26 cellular contexts compared by ENCODE assay signal in genomic region chr5:81708889-81709288, GRCh38.
"Had no signal": no experiment of that assay in that cellular context is flagged by ENCODE, and none has a peak within 500 bp of the region (broad histone marks: within the 10 kb centered on the region; RNA-seq: fewer than 3 reads in every experiment).

No MANE protein-coding gene starts in this region.

- DNase-seq: activated CD4-positive, alpha-beta T cell treated with anti-CD3 and anti-CD28 coated beads, Interleukin-2, amount 10 ng/mL, durations not matched to agents 7 days and 5 days; activated CD4-positive, CD25-positive, alpha-beta regulatory T cell treated with anti-CD3 and anti-CD28 coated beads, Interleukin-2, amount 50 U/mL, for 72 hours; activated CD8-positive, alpha-beta memory T cell treated with anti-CD3 and anti-CD28 coated beads, Interleukin-2, amount 10 ng/mL, durations not matched to agents 7 days and 5 days; activated CD8-positive, alpha-beta T cell treated with anti-CD3 and anti-CD28 coated beads for 36 hours; activated effector memory CD4-positive, alpha-beta T cell treated with anti-CD3 and anti-CD28 coated beads, Interleukin-2, amount 50 U/mL, for 16 hours; activated naive CD4-positive, alpha-beta T cell treated with anti-CD3 and anti-CD28 coated beads, Interleukin-2, amount 50 U/mL, for 16 hours; activated T-cell treated with anti-CD3 and anti-CD28 coated beads for 4 hours; anterior cingulate cortex; body of pancreas; effector CD4-positive, alpha-beta T cell; erythroblast; foreskin keratinocyte; hippocampal formation; islet precursor cell; left cardiac atrium; ovary; psoas muscle; stimulated activated CD4-positive, alpha-beta T cell treated with anti-CD3 and anti-CD28 coated beads, Interleukin-4, amount 100 ng/mL, for 4 hours; substantia nigra; thyroid gland; upper lobe of right lung; WERI-Rb-1 had no signal

- H3K4me3 Mint-ChIP-seq: activated CD4-positive, alpha-beta T cell treated with anti-CD3 and anti-CD28 coated beads, Interleukin-2, amount 10 ng/mL, durations not matched to agents 7 days and 5 days; activated CD8-positive, alpha-beta memory T cell treated with anti-CD3 and anti-CD28 coated beads, Interleukin-2, amount 10 ng/mL, durations not matched to agents 7 days and 5 days; activated CD8-positive, alpha-beta T cell treated with anti-CD3 and anti-CD28 coated beads for 36 hours; dendritic cell treated with granulocyte-macrophage colony-stimulating factor and Interleukin-4, amounts not matched to agents 40 ng/mL and 50 ng/mL, for 4 days; memory B cell; natural killer cell treated with Interleukin-12 subunit alpha and Interleukin-12 subunit beta and Interleukin-15 and Interleukin-18, amount 100 ng/mL, for 72 hours; stimulated activated naive CD8-positive, alpha-beta T cell treated with anti-CD3 and anti-CD28 coated beads, Interleukin-15, Interleukin-2, amounts not matched to agents 100 ng/mL and 50 ng/mL, for 24 hours had no signal

- H3K9me3 Mint-ChIP-seq: activated CD8-positive, alpha-beta T cell treated with anti-CD3 and anti-CD28 coated beads for 36 hours; dendritic cell treated with granulocyte-macrophage colony-stimulating factor and Interleukin-4, amounts not matched to agents 40 ng/mL and 50 ng/mL, for 4 days; natural killer cell treated with Interleukin-12 subunit alpha and Interleukin-12 subunit beta and Interleukin-15 and Interleukin-18, amount 100 ng/mL, for 72 hours; stimulated activated naive CD8-positive, alpha-beta T cell treated with anti-CD3 and anti-CD28 coated beads, Interleukin-15, Interleukin-2, amounts not matched to agents 100 ng/mL and 50 ng/mL, for 24 hours had no signal

- H3K4me1 Mint-ChIP-seq: activated CD4-positive, alpha-beta T cell treated with anti-CD3 and anti-CD28 coated beads, Interleukin-2, amount 10 ng/mL, durations not matched to agents 7 days and 5 days; activated CD8-positive, alpha-beta memory T cell treated with anti-CD3 and anti-CD28 coated beads, Interleukin-2, amount 10 ng/mL, durations not matched to agents 7 days and 5 days had no signal

- H3K27ac Mint-ChIP-seq: activated CD4-positive, alpha-beta T cell treated with anti-CD3 and anti-CD28 coated beads, Interleukin-2, amount 10 ng/mL, durations not matched to agents 7 days and 5 days; activated CD8-positive, alpha-beta memory T cell treated with anti-CD3 and anti-CD28 coated beads, Interleukin-2, amount 10 ng/mL, durations not matched to agents 7 days and 5 days; activated CD8-positive, alpha-beta T cell treated with anti-CD3 and anti-CD28 coated beads for 36 hours; dendritic cell treated with granulocyte-macrophage colony-stimulating factor and Interleukin-4, amounts not matched to agents 40 ng/mL and 50 ng/mL, for 4 days; memory B cell; natural killer cell treated with Interleukin-12 subunit alpha and Interleukin-12 subunit beta and Interleukin-15 and Interleukin-18, amount 100 ng/mL, for 72 hours; stimulated activated naive CD8-positive, alpha-beta T cell treated with anti-CD3 and anti-CD28 coated beads, Interleukin-15, Interleukin-2, amounts not matched to agents 100 ng/mL and 50 ng/mL, for 24 hours had no signal

- H3K27me3 Mint-ChIP-seq: activated CD4-positive, alpha-beta T cell treated with anti-CD3 and anti-CD28 coated beads, Interleukin-2, amount 10 ng/mL, durations not matched to agents 7 days and 5 days; activated CD8-positive, alpha-beta memory T cell treated with anti-CD3 and anti-CD28 coated beads, Interleukin-2, amount 10 ng/mL, durations not matched to agents 7 days and 5 days; activated CD8-positive, alpha-beta T cell treated with anti-CD3 and anti-CD28 coated beads for 36 hours; dendritic cell treated with granulocyte-macrophage colony-stimulating factor and Interleukin-4, amounts not matched to agents 40 ng/mL and 50 ng/mL, for 4 days; memory B cell; stimulated activated naive CD8-positive, alpha-beta T cell treated with anti-CD3 and anti-CD28 coated beads, Interleukin-15, Interleukin-2, amounts not matched to agents 100 ng/mL and 50 ng/mL, for 24 hours had no signal

- ATAC-seq: activated CD8-positive, alpha-beta memory T cell treated with anti-CD3 and anti-CD28 coated beads, Interleukin-2, amount 10 ng/mL, durations not matched to agents 7 days and 5 days; activated CD8-positive, alpha-beta T cell treated with anti-CD3 and anti-CD28 coated beads for 36 hours; body of pancreas; foreskin keratinocyte; left cardiac atrium; natural killer cell treated with Interleukin-12 subunit alpha and Interleukin-12 subunit beta and Interleukin-15 and Interleukin-18, amount 100 ng/mL, for 72 hours; psoas muscle; upper lobe of right lung had no signal

- H3K36me3 Mint-ChIP-seq: natural killer cell treated with Interleukin-12 subunit alpha and Interleukin-12 subunit beta and Interleukin-15 and Interleukin-18, amount 100 ng/mL, for 72 hours had no signal
